Comparison of ENCODE assay signal across 19 cellular contexts in the genomic region with DNA sequence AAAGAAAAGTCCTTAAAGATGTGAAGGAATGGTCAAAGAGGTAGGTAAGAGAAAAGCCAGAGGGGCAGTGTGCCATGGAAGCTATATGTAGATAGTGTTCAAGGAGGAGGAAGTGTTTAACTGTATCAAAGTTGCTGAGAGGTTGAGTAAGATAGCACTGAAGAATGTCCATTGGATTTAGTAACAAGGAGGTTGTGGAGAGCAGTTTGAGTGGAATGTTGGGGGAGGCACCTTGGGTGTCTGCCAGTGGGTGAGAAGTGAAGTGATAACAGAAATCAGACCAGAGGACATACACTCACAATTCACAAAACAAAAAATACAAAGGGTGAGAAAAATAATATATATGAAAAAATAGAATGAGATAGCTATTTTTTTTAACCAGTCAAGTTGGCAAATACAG.
DNase-seq lines count a peak whose midpoint lies in the region; ATAC-seq, FAIRE-seq and TF ChIP-seq lines count a peak whose summit lies in the region.
"Had no signal": no experiment of that assay in that cellular context is flagged by ENCODE, and none has a peak within 500 bp of the region (broad histone marks: within the 10 kb centered on the region; RNA-seq: fewer than 3 reads in every experiment).

No MANE protein-coding gene starts in this region.

- TF ChIP-seq CTCF in PC-9 (conservative IDR thresholded peaks at IDR 0.05) (no peak), smooth muscle cell (IDR thresholded peaks at IDR 0.05; ENCODE audit: borderline replicate concordance, insufficient read depth, poor library complexity, severe bottlenecking) (no peak), foreskin fibroblast (IDR thresholded peaks at IDR 0.05; ENCODE audit: low read depth, low read length) (no peak)

- H3K79me2 ChIP-seq in PC-9 (ENCODE audit: low read depth) = no peaks in the 10 kb centered on the region
- no peaks in the 10 kb centered on the region for H3K79me2 ChIP-seq in smooth muscle cell (ENCODE audit: low read depth)

- DNase-seq in GM03348 (ENCODE audit: low spot score) (peak; percentile 7), PC-9 (peak; percentile 66 to 94), kidney tubule cell (ENCODE audit: low spot score) (peak; percentile 9), smooth muscle cell (lab: John Stamatoyannopoulos, UW; ENCODE audit: unreplicated experiment) (no peak), GM19239 (ENCODE audit: insufficient read length, low spot score) (no peak), foreskin fibroblast (no peak)
- DNase-seq: DMS53, GDM1, KG1, NCI-H1105 treated with DMSO at 0.1 percent for 48 hours, NCI-H2029 treated with DMSO at 0.1 percent for 48 hours, NCI-H524 treated with DMSO at 0.1 percent for 48 hours had no signal

- H2AFZ ChIP-seq in PC-9 = no peak overlapping the region; the same call in 1 of the 2 replicates
- H2AFZ ChIP-seq in smooth muscle cell (ENCODE audit: low read depth) = no peak overlapping the region
- H2AFZ ChIP-seq: GM23338 had no signal

- BruUV-seq in PC-9 (replicated peaks; lab: Mats Ljungman, UMichigan) = no TSS peak

- H3K4me2 ChIP-seq in PC-9 = peak overlapping the region; percentile 62
- peak overlapping the region; percentile 39 for H3K4me2 ChIP-seq in smooth muscle cell
- H3K4me2 ChIP-seq: GM23338 had no signal

- no peaks in the 10 kb centered on the region for H4K20me1 ChIP-seq in PC-9 (ENCODE audit: insufficient read depth)
- no peaks in the 10 kb centered on the region for H4K20me1 ChIP-seq in smooth muscle cell (ENCODE audit: low read depth)

- no peaks in the 10 kb centered on the region for H3K27me3 ChIP-seq in PC-9 (ENCODE audit: insufficient read depth, low read depth)
- H3K27me3 ChIP-seq in smooth muscle cell (ENCODE audit: low read depth) = no peaks in the 10 kb centered on the region
- H3K27me3 ChIP-seq: SJSA1 had no signal

- POLR2A ChIA-PET in PC-9 (lab: Charles Lee; ENCODE audit: unreplicated experiment) = interaction anchor here (0.6 kb wide), 1 partner anchor 88 kb away, joined by 3 read pairs; no protein-coding TSS in a partner anchor

- no peaks in the 10 kb centered on the region for H3K9me2 ChIP-seq in PC-9 (ENCODE audit: insufficient read depth)

- peaks cover 56% of the 10 kb centered on the region for H3K4me1 ChIP-seq in PC-9 (replicated peaks; ENCODE audit: insufficient read depth)
- no peaks in the 10 kb centered on the region for H3K4me1 ChIP-seq in smooth muscle cell (ENCODE audit: low read depth)
- H3K4me1 ChIP-seq: HAP-1, SJSA1 had no signal

- no peak overlapping the region for H3K9ac ChIP-seq in smooth muscle cell (ENCODE audit: low read depth)

- H3K4me3 ChIP-seq in PC-9 = no peak overlapping the region
- no peak overlapping the region for H3K4me3 ChIP-seq in smooth muscle cell
- no peak overlapping the region for H3K4me3 ChIP-seq in foreskin fibroblast (ENCODE audit: low read depth in 1 of 2, low read length in 2 of 2)
- H3K4me3 ChIP-seq: GM23338, HAP-1, SJSA1 had no signal

- FAIRE-seq in GM19239 (lab: Jason Lieb, UNC) = no peak
- FAIRE-seq: A204.1, HTR-8/SVneo had no signal

- CTCF ChIA-PET in PC-9 (lab: Charles Lee) = no interaction called here

- ATAC-seq in GM21381 (IDR thresholded peaks at IDR 0.05; ENCODE audit: unreplicated experiment) = no peak
- ATAC-seq: GM23338, Right ventricle myocardium inferior had no signal

- peak overlapping the region; percentile 94 for H3K27ac ChIP-seq in PC-9
- H3K27ac ChIP-seq in smooth muscle cell (ENCODE audit: low read depth) = no peak overlapping the region
- H3K27ac ChIP-seq: SJSA1 had no signal

- peaks cover 37% of the 10 kb centered on the region for H3F3A ChIP-seq in PC-9 (ENCODE audit: insufficient read depth, low read depth)
- no peaks in the 10 kb centered on the region for H3F3A ChIP-seq in smooth muscle cell (ENCODE audit: low read depth)

- H3K36me3 ChIP-seq in PC-9 (ENCODE audit: low read depth) (no peaks in the 10 kb centered on the region), smooth muscle cell (ENCODE audit: low read depth) (no peaks in the 10 kb centered on the region)
- H3K36me3 ChIP-seq: HAP-1, SJSA1 had no signal

- H3K9me3 ChIP-seq in PC-9 (ENCODE audit: insufficient read depth, low read depth) (0 out of 2 replicates have a peak, but pooled peaks cover 5% of the 10 kb centered on the region), smooth muscle cell (replicated peaks; ENCODE audit: low read depth) (no peaks in the 10 kb centered on the region)
- H3K9me3 ChIP-seq: HAP-1, SJSA1 had no signal

- intact Hi-C loops in PC-9 (cut with micrococcal nuclease; ENCODE audit: unreplicated experiment) = loop anchor here (1.0 kb wide), 1 partner anchor 142 kb away; no protein-coding TSS in a partner anchor

Comparison
In these comparisons a context has a peak if more than half of its experiments do, and no peak if none do; other contexts are left out.
1. DNase-seq: peak in GM03348 (single experiment), PC-9 (2 of 2) and kidney tubule cell (single experiment); none in smooth muscle cell (single experiment), GM19239 (single experiment) and foreskin fibroblast (0 of 2).